ENCODE assay signal across 27 cellular contexts in the genomic region with DNA sequence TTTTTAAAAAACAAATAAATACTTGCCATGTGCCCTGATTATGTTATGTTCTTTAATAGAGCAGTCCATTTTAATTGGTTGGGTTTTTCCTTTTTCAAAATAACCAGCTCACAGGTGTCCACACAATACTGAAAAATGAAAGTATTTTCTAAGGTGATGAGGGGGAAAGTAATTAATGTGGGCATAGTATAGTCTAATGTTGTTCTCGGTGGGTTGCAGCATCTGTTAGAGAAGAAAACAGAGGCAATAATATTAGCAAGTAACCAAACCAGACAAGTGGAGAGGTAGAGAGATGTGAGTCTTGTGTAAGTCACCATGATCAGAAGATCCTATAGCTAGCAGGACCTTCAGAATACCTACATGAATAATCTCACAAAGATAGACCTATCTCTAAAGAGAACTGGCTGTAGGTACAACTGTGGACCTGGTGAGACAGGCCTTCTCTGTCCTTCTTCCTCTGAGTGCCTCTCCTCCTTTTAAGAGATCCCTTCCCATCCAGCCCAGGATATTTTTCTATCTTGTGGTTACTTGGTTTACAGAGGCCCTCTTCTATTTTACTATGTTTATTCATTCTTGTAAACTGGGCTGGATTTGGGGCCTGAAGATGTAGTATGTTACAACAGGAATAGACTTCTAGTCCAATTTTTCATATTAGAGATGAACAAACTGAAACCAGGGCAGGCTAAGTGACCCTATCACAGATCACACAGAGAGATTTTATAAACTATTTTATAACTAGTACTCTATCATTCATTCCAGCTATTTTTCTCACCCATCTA.
DNase-seq lines count a peak whose midpoint lies in the region; ATAC-seq and TF ChIP-seq lines count a peak whose summit lies in the region.
"Had no signal": no experiment of that assay in that cellular context is flagged by ENCODE, and none has a peak within 500 bp of the region (broad histone marks: within the 10 kb centered on the region; RNA-seq: fewer than 3 reads in every experiment).

No MANE protein-coding gene starts in this region.

- BruUV-seq in IMR-90 (replicated peaks; lab: Mats Ljungman, UMichigan), result no TSS peak

- dilution Hi-C loops in IMR-90 (cut with HindIII; ENCODE audit: low sequenced_read_pairs, unreplicated experiment), result no loop called here

- TF ChIP-seq POLR2A in IMR-90 (IDR thresholded peaks at IDR 0.05; ENCODE audit: low read depth, low read length), result no peak

- H2AK5ac ChIP-seq in IMR-90 (ENCODE audit: low read depth, low read length), result no peak overlapping the region

- H3K18ac ChIP-seq in IMR-90 (ENCODE audit: low read depth, low read length), result no peak overlapping the region; the same call in 1 of the 2 replicates

- no peak overlapping the region for H4K5ac ChIP-seq in IMR-90 (ENCODE audit: low read depth, low read length)

- no peaks in the 10 kb centered on the region for H3K79me1 ChIP-seq in IMR-90 (ENCODE audit: low read depth in 1 of 2, low read length in 2 of 2)

- H3K4ac ChIP-seq in IMR-90 (ENCODE audit: low read depth, low read length), result no peak overlapping the region

- H3K27ac ChIP-seq in IMR-90 (ENCODE audit: insufficient read depth, low read length) (no peak overlapping the region), left lung (no peak overlapping the region)
- H3K27ac ChIP-seq: 22Rv1, KMS-11, Peyer's patch, SK-N-MC had no signal

- CTCF ChIA-PET in IMR-90 (lab: Yijun Ruan, JAX), result no interaction called here

- no peaks in the 10 kb centered on the region for H4K20me1 ChIP-seq in IMR-90 (ENCODE audit: insufficient read depth, low read length)

- no peak overlapping the region for H4K8ac ChIP-seq in IMR-90 (ENCODE audit: low read depth in 2 of 2, low read length in 2 of 2)

- no peak for TF ChIP-seq RAD21 in IMR-90 (IDR thresholded peaks at IDR 0.05; ENCODE audit: low read length)

- no peak overlapping the region for H3K9ac ChIP-seq in IMR-90 (ENCODE audit: low read depth, low read length)
- H3K9ac ChIP-seq: KMS-11 had no signal

- H3K4me3 ChIP-seq in GM12865 (ENCODE audit: low read depth, low read length), result no peak overlapping the region
- H3K4me3 ChIP-seq in IMR-90 (ENCODE audit: insufficient read depth, low read depth, low read length), result no peak overlapping the region
- H3K4me3 ChIP-seq in fibroblast of villous mesenchyme (ENCODE audit: low read depth, low read length), result no peak overlapping the region
- no peak overlapping the region for H3K4me3 ChIP-seq in left lung
- H3K4me3 ChIP-seq: Peyer's patch, SK-N-MC had no signal

- H3K23ac ChIP-seq in IMR-90 (ENCODE audit: low read depth, low read length), result no peak overlapping the region

- H2BK5ac ChIP-seq in IMR-90 (ENCODE audit: low read depth, low read length, poor library complexity, severe bottlenecking), result no peak overlapping the region

- H3K9me3 ChIP-seq in IMR-90 (ENCODE audit: control insufficient read depth, insufficient read depth, low read length) (no peaks in the 10 kb centered on the region), left lung (no peaks in the 10 kb centered on the region)
- H3K9me3 ChIP-seq: BE2C, Peyer's patch had no signal

- in situ Hi-C loops in IMR-90 (cut with MboI; ENCODE audit: low sequenced_read_pairs), result no loop called here

- WGBS in IMR-90 (ENCODE audit: extremely low coverage in 2 of 2, insufficient read length in 1 of 2), 2 experiments, result no CpG with 5 or more reads among the region's 1 CpG

- ATAC-seq in GM19468 (IDR thresholded peaks at IDR 0.05; ENCODE audit: extremely low read depth, unreplicated experiment) (peak; percentile 39), IMR-90 (ENCODE audit: low read depth) (peak; percentile 68), GM21390 (IDR thresholded peaks at IDR 0.05; ENCODE audit: unreplicated experiment) (no peak), left lung (no peak)
- ATAC-seq: HCT116 had no signal

- no peak overlapping the region for H2BK120ac ChIP-seq in IMR-90 (ENCODE audit: low read depth, low read length)

- H3K56ac ChIP-seq in IMR-90 (ENCODE audit: extremely low read depth, insufficient read depth, low read length), result no peak overlapping the region

- H3K14ac ChIP-seq in IMR-90 (replicated peaks; ENCODE audit: low read depth, low read length), result no peak overlapping the region

- H3K36me3 ChIP-seq in IMR-90 (ENCODE audit: control insufficient read depth, insufficient read depth, low read length) (no peaks in the 10 kb centered on the region), left lung (no peaks in the 10 kb centered on the region)
- H3K36me3 ChIP-seq: BE2C, Peyer's patch had no signal

- H3K27me3 ChIP-seq in IMR-90 (ENCODE audit: control insufficient read depth, insufficient read depth, low read length), result no peaks in the 10 kb centered on the region; the same call in 1 of the 2 replicates
- H3K27me3 ChIP-seq in left lung, result no peaks in the 10 kb centered on the region
- H3K27me3 ChIP-seq: BE2C, Peyer's patch had no signal

- peak; percentile 13 for DNase-seq in GM12865 (ENCODE audit: low read depth)
- peak; percentile 13 for DNase-seq in IMR-90
- peak; percentile 71 for DNase-seq in fibroblast of villous mesenchyme (ENCODE audit: low read depth)
- DNase-seq in stimulated activated CD4-positive, alpha-beta T cell treated with anti-CD3 and anti-CD28 coated beads, Interleukin-4, amount 100 ng/mL, for 1 hour, result no peak
- no peak for DNase-seq in left lung
- DNase-seq: BE2C; CD8-positive, alpha-beta memory T cell; DMS 273 treated with DMSO at 0.1 percent for 48 hours; DMS79; EL; GDM1; NCI-H1092; NCI-H1417 treated with DMSO at 0.1 percent for 48 hours; NCI-H1694 treated with DMSO at 0.1 percent for 48 hours; NCI-H2081; NCI-H2227 treated with DMSO at 0.1 percent for 48 hours; NCI-H510A; NCI-H69; OCI-M1; Peyer's patch; SIG-M5 had no signal

- H3K4me2 ChIP-seq in IMR-90 (ENCODE audit: low read depth, low read length), result no peak overlapping the region; the same call in 1 of the 2 replicates
- H3K4me2 ChIP-seq: KMS-11 had no signal

- H2AK9ac ChIP-seq in IMR-90 (replicated peaks; ENCODE audit: low read depth, low read length, poor library complexity), result no peak overlapping the region

- POLR2A ChIA-PET in IMR-90 (lab: Charles Lee; ENCODE audit: unreplicated experiment), result no interaction called here

- no peak overlapping the region for H4K91ac ChIP-seq in IMR-90 (ENCODE audit: insufficient read depth, low read depth, low read length)

- H2BK15ac ChIP-seq in IMR-90 (ENCODE audit: low read depth, low read length), result no peak overlapping the region

- intact Hi-C loops in IMR-90 (cut with micrococcal nuclease) (loop anchor here (5.0 kb wide), 1 partner anchor 33 kb away; no protein-coding TSS in a partner anchor), left lung (cut with DNase I) (no loop called here)

- no peak overlapping the region for H2AFZ ChIP-seq in IMR-90 (replicated peaks; ENCODE audit: low read length, poor library complexity)

- H2BK20ac ChIP-seq in IMR-90 (ENCODE audit: low read depth, low read length), result no peak overlapping the region

- TF ChIP-seq CTCF in GM12865 (IDR thresholded peaks at IDR 0.05; ENCODE audit: insufficient read depth, low read depth, low read length, missing control alignments) (no peak), IMR-90 (conservative IDR thresholded peaks at IDR 0.05; ENCODE audit: low read depth, low read length) (no peak), fibroblast of villous mesenchyme (IDR thresholded peaks at IDR 0.05; ENCODE audit: insufficient read depth, low read depth, low read length) (no peak), left lung (IDR thresholded peaks at IDR 0.05) (no peak)

- H3K9me1 ChIP-seq in IMR-90 (ENCODE audit: insufficient read depth, low read length), result no peaks in the 10 kb centered on the region

- H3K4me1 ChIP-seq in IMR-90 (ENCODE audit: control insufficient read depth, insufficient read depth, low read length) (no peaks in the 10 kb centered on the region), left lung (no peaks in the 10 kb centered on the region)
- H3K4me1 ChIP-seq: BE2C, Peyer's patch had no signal

TF ChIP-seq in IMR-90, 13 proteins besides CTCF, POLR2A, EP300 and RAD21:
- no peak for TF ChIP-seq BHLHE40 (IDR thresholded peaks at IDR 0.05; ENCODE audit: low read depth, low read length)
- TF ChIP-seq RFX5 (IDR thresholded peaks at IDR 0.05; ENCODE audit: low read depth, low read length), result no peak
- no peak for TF ChIP-seq FOS (IDR thresholded peaks at IDR 0.05; ENCODE audit: low read depth, low read length)
- TF ChIP-seq NFE2L2 (IDR thresholded peaks at IDR 0.05; ENCODE audit: low read depth, low read length), result no peak
- no peak for TF ChIP-seq RCOR1 (IDR thresholded peaks at IDR 0.05; ENCODE audit: insufficient replicate concordance, low read length)

Comparison
In these comparisons a context has a peak if more than half of its experiments do, and no peak if none do; other contexts are left out.
1. DNase-seq: peak in GM12865 (single experiment), IMR-90 (single experiment) and fibroblast of villous mesenchyme (single experiment); none in stimulated activated CD4-positive, alpha-beta T cell treated with anti-CD3 and anti-CD28 coated beads, Interleukin-4, amount 100 ng/mL, for 1 hour (single experiment) and left lung (0 of 2).
2. ATAC-seq: peak in GM19468 (single experiment) and IMR-90 (single experiment); none in GM21390 (single experiment) and left lung (single experiment).